39 cellular contexts compared by ENCODE assay signal in the genomic region with DNA sequence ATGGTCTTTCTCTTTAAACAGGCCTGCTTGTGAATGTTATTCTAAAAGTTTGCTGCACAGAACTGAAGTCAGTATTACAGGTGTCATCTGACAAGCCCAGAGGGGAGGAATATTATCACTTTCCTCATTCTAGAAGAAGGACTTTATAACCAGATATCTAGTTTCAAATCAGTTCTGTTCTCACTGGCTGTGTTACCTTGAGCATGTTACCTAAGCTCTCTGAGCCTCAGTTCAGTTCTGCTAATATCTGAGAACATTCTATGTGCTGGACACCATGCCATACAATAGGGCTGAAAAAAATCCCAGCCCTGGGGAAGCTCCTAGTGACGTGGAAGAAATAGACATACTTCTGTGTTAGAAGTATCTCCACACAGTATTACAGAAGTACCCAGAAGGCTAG.
"Had no signal": no experiment of that assay in that cellular context is flagged by ENCODE, and none has a peak within 500 bp of the region (broad histone marks: within the 10 kb centered on the region; RNA-seq: fewer than 3 reads in every experiment).

No MANE protein-coding gene starts in this region.

- H3K4me3 Mint-ChIP-seq: activated naive CD4-positive, alpha-beta T cell treated with anti-CD3 and anti-CD28 coated beads for 36 hours; activated naive CD4-positive, alpha-beta T cell treated with anti-CD3 and anti-CD28 coated beads, Interleukin-2, amount 10 ng/mL, durations not matched to agents 7 days and 5 days; activated naive CD4-positive, alpha-beta T cell treated with anti-CD3 and anti-CD28 coated beads, Interleukin-2, amount 50 U/mL, for 24 hours; activated naive CD8-positive, alpha-beta T cell; activated naive CD8-positive, alpha-beta T cell treated with anti-CD3 and anti-CD28 coated beads for 36 hours; activated naive CD8-positive, alpha-beta T cell treated with anti-CD3 and anti-CD28 coated beads, Interleukin-2, amount 10 ng/mL, durations not matched to agents 7 days and 5 days; activated naive CD8-positive, alpha-beta T cell treated with anti-CD3 and anti-CD28 coated beads, Interleukin-2, amount 50 U/mL, for 24 hours; activated T-cell treated with anti-CD3 and anti-CD28 coated beads, Interleukin-2, amount 50 U/mL, for 24 hours; activated T-cell treated with anti-CD3 and anti-CD28 coated beads, Interleukin-2, amount 50 U/mL, for 4 hours; activated T-cell treated with anti-CD3 and anti-CD28 coated beads, Interleukin-2, amount 50 U/mL, for 72 hours; activated T-helper 1 cell treated with anti-CD3 and anti-CD28 coated beads, Interleukin-12 subunit alpha, Interleukin-12 subunit beta, Interleukin-2, Interleukin-4 antibody, amounts not matched to agents 30 ng/mL and 10 ng/mL and 1 ng/mL, durations not matched to agents 14 hours and 24 hours and 36 hours; activated T-helper 17 cell treated with anti-CD3 and anti-CD28 coated beads, Interleukin-2, amount 50 U/mL, for 72 hours; brain; central memory CD8-positive, alpha-beta T cell had no signal

- H3K9me3 ChIP-seq: adrenal gland, ascending aorta, body of pancreas, breast epithelium had no signal

- H3K9me3 Mint-ChIP-seq: activated naive CD4-positive, alpha-beta T cell treated with anti-CD3 and anti-CD28 coated beads for 36 hours; activated naive CD4-positive, alpha-beta T cell treated with anti-CD3 and anti-CD28 coated beads, Interleukin-2, amount 10 ng/mL, durations not matched to agents 7 days and 5 days; activated naive CD4-positive, alpha-beta T cell treated with anti-CD3 and anti-CD28 coated beads, Interleukin-2, amount 50 U/mL, for 24 hours; activated naive CD4-positive, alpha-beta T cell treated with anti-CD3 and anti-CD28 coated beads, Interleukin-2, amount 50 U/mL, for 72 hours; activated naive CD8-positive, alpha-beta T cell treated with anti-CD3 and anti-CD28 coated beads for 36 hours; activated naive CD8-positive, alpha-beta T cell treated with anti-CD3 and anti-CD28 coated beads, Interleukin-2, amount 10 ng/mL, durations not matched to agents 7 days and 5 days; activated naive CD8-positive, alpha-beta T cell treated with anti-CD3 and anti-CD28 coated beads, Interleukin-2, amount 50 U/mL, for 24 hours; activated T-cell treated with anti-CD3 and anti-CD28 coated beads, Interleukin-2, amount 50 U/mL, for 24 hours; activated T-cell treated with anti-CD3 and anti-CD28 coated beads, Interleukin-2, amount 50 U/mL, for 4 hours; activated T-cell treated with anti-CD3 and anti-CD28 coated beads, Interleukin-2, amount 50 U/mL, for 72 hours; activated T-helper 1 cell treated with anti-CD3 and anti-CD28 coated beads, Interleukin-12 subunit alpha, Interleukin-12 subunit beta, Interleukin-2, Interleukin-4 antibody, amounts not matched to agents 30 ng/mL and 10 ng/mL and 1 ng/mL, durations not matched to agents 14 hours and 24 hours and 36 hours; activated T-helper 17 cell treated with anti-CD3 and anti-CD28 coated beads, Interleukin-2, amount 50 U/mL, for 72 hours; activated T-helper 2 cell treated with anti-CD3 and anti-CD28 coated beads, Interferon-gamma antibody, Interleukin-2, Interleukin-4, amounts not matched to agents 10 μg/mL and 5 μg/mL and 100 μg/mL, durations not matched to agents 14 hours and 24 hours and 36 hours; brain; central memory CD8-positive, alpha-beta T cell had no signal

- FAIRE-seq: astrocyte, bronchial epithelial cell had no signal

- H3K4me1 ChIP-seq: adrenal gland, ascending aorta, breast epithelium had no signal

- H3K27me3 ChIP-seq: adrenal gland, ascending aorta, body of pancreas, breast epithelium had no signal

- DNase-seq: activated effector memory CD4-positive, alpha-beta T cell treated with anti-CD3 and anti-CD28 coated beads, Interleukin-2, amount 50 U/mL, for 16 hours; activated effector memory CD4-positive, alpha-beta T cell treated with Interleukin-2 at 50 U/mL for 16 hours; activated gamma-delta T cell; activated gamma-delta T cell treated with Interleukin-2 at 50 U/mL for 16 hours; activated naive CD4-positive, alpha-beta T cell; activated naive CD4-positive, alpha-beta T cell treated with anti-CD3 and anti-CD28 coated beads for 36 hours; activated naive CD4-positive, alpha-beta T cell treated with anti-CD3 and anti-CD28 coated beads, Interleukin-2, amount 10 ng/mL, durations not matched to agents 7 days and 5 days; activated naive CD4-positive, alpha-beta T cell treated with anti-CD3 and anti-CD28 coated beads, Interleukin-2, amount 50 U/mL, for 16 hours; activated naive CD4-positive, alpha-beta T cell treated with Interleukin-2 at 50 U/mL for 16 hours; activated naive CD8-positive, alpha-beta T cell treated with anti-CD3 and anti-CD28 coated beads for 36 hours; activated naive CD8-positive, alpha-beta T cell treated with anti-CD3 and anti-CD28 coated beads, Interleukin-2, amount 10 ng/mL, durations not matched to agents 7 days and 5 days; activated naive CD8-positive, alpha-beta T cell treated with anti-CD3 and anti-CD28 coated beads, Interleukin-2, amount 50 U/mL, for 24 hours; activated T-cell treated with anti-CD3 and anti-CD28 coated beads for 4 hours; activated T-cell treated with anti-CD3 and anti-CD28 coated beads, Interleukin-2, amount 50 U/mL, for 1 hour; activated T-cell treated with anti-CD3 and anti-CD28 coated beads, Interleukin-2, amount 50 U/mL, for 24 hours; activated T-cell treated with anti-CD3 and anti-CD28 coated beads, Interleukin-2, amount 50 U/mL, for 4 hours; activated T-cell treated with anti-CD3 and anti-CD28 coated beads, Interleukin-2, amount 50 U/mL, for 48 hours; activated T-cell treated with anti-CD3 and anti-CD28 coated beads, Interleukin-2, amount 50 U/mL, for 72 hours; adrenal gland; amygdala; anterior cingulate cortex; aorta; body of pancreas; brain microvascular endothelial cell; caudate nucleus; central memory CD4-positive, alpha-beta T cell; cerebellar nuclear complex had no signal

- ATAC-seq: activated naive CD4-positive, alpha-beta T cell treated with anti-CD3 and anti-CD28 coated beads, Interleukin-2, amount 50 U/mL, for 72 hours; activated naive CD8-positive, alpha-beta T cell treated with anti-CD3 and anti-CD28 coated beads, Interleukin-2, amount 50 U/mL, for 24 hours; activated T-cell treated with anti-CD3 and anti-CD28 coated beads, Interleukin-2, amount 50 U/mL, for 4 hours; activated T-cell treated with anti-CD3 and anti-CD28 coated beads, Interleukin-2, amount 50 U/mL, for 72 hours; activated T-helper 17 cell treated with anti-CD3 and anti-CD28 coated beads, Interleukin-2, amount 50 U/mL, for 72 hours; body of pancreas had no signal

- H3K27ac ChIP-seq: adrenal gland, ascending aorta, body of pancreas, brain microvascular endothelial cell, breast epithelium had no signal

- H3K4me3 ChIP-seq: adrenal gland, ascending aorta, body of pancreas, breast epithelium had no signal

- H3K27me3 Mint-ChIP-seq: activated naive CD4-positive, alpha-beta T cell treated with anti-CD3 and anti-CD28 coated beads, Interleukin-2, amount 50 U/mL, for 24 hours; activated naive CD8-positive, alpha-beta T cell; activated naive CD8-positive, alpha-beta T cell treated with anti-CD3 and anti-CD28 coated beads for 36 hours; activated T-cell treated with anti-CD3 and anti-CD28 coated beads, Interleukin-2, amount 50 U/mL, for 24 hours; activated T-helper 17 cell treated with anti-CD3 and anti-CD28 coated beads, Interleukin-2, amount 50 U/mL, for 72 hours had no signal

- H3K36me3 Mint-ChIP-seq: activated naive CD4-positive, alpha-beta T cell treated with anti-CD3 and anti-CD28 coated beads, Interleukin-2, amount 10 ng/mL, durations not matched to agents 7 days and 5 days; activated naive CD4-positive, alpha-beta T cell treated with anti-CD3 and anti-CD28 coated beads, Interleukin-2, amount 50 U/mL, for 24 hours; activated naive CD4-positive, alpha-beta T cell treated with anti-CD3 and anti-CD28 coated beads, Interleukin-2, amount 50 U/mL, for 72 hours; activated naive CD8-positive, alpha-beta T cell treated with anti-CD3 and anti-CD28 coated beads for 36 hours; activated naive CD8-positive, alpha-beta T cell treated with anti-CD3 and anti-CD28 coated beads, Interleukin-2, amount 10 ng/mL, durations not matched to agents 7 days and 5 days had no signal

- H3K4me1 Mint-ChIP-seq: activated naive CD4-positive, alpha-beta T cell treated with anti-CD3 and anti-CD28 coated beads, Interleukin-2, amount 10 ng/mL, durations not matched to agents 7 days and 5 days; activated naive CD4-positive, alpha-beta T cell treated with anti-CD3 and anti-CD28 coated beads, Interleukin-2, amount 50 U/mL, for 24 hours; activated naive CD8-positive, alpha-beta T cell treated with anti-CD3 and anti-CD28 coated beads for 36 hours; activated naive CD8-positive, alpha-beta T cell treated with anti-CD3 and anti-CD28 coated beads, Interleukin-2, amount 10 ng/mL, durations not matched to agents 7 days and 5 days; activated naive CD8-positive, alpha-beta T cell treated with anti-CD3 and anti-CD28 coated beads, Interleukin-2, amount 50 U/mL, for 24 hours; activated T-helper 17 cell treated with anti-CD3 and anti-CD28 coated beads, Interleukin-2, amount 50 U/mL, for 72 hours; central memory CD8-positive, alpha-beta T cell had no signal

- H3K36me3 ChIP-seq: adrenal gland, ascending aorta, brain microvascular endothelial cell, breast epithelium had no signal

- H3K27ac Mint-ChIP-seq: activated naive CD4-positive, alpha-beta T cell treated with anti-CD3 and anti-CD28 coated beads for 36 hours; activated naive CD4-positive, alpha-beta T cell treated with anti-CD3 and anti-CD28 coated beads, Interleukin-2, amount 10 ng/mL, durations not matched to agents 7 days and 5 days; activated naive CD4-positive, alpha-beta T cell treated with anti-CD3 and anti-CD28 coated beads, Interleukin-2, amount 50 U/mL, for 24 hours; activated naive CD4-positive, alpha-beta T cell treated with anti-CD3 and anti-CD28 coated beads, Interleukin-2, amount 50 U/mL, for 72 hours; activated naive CD8-positive, alpha-beta T cell; activated naive CD8-positive, alpha-beta T cell treated with anti-CD3 and anti-CD28 coated beads for 36 hours; activated naive CD8-positive, alpha-beta T cell treated with anti-CD3 and anti-CD28 coated beads, Interleukin-2, amount 10 ng/mL, durations not matched to agents 7 days and 5 days; activated naive CD8-positive, alpha-beta T cell treated with anti-CD3 and anti-CD28 coated beads, Interleukin-2, amount 50 U/mL, for 24 hours; activated T-cell treated with anti-CD3 and anti-CD28 coated beads, Interleukin-2, amount 50 U/mL, for 24 hours; activated T-cell treated with anti-CD3 and anti-CD28 coated beads, Interleukin-2, amount 50 U/mL, for 72 hours; activated T-helper 1 cell treated with anti-CD3 and anti-CD28 coated beads, Interleukin-12 subunit alpha, Interleukin-12 subunit beta, Interleukin-2, Interleukin-4 antibody, amounts not matched to agents 30 ng/mL and 10 ng/mL and 1 ng/mL, durations not matched to agents 14 hours and 24 hours and 36 hours; activated T-helper 17 cell treated with anti-CD3 and anti-CD28 coated beads, Interleukin-2, amount 50 U/mL, for 72 hours; activated T-helper 2 cell treated with anti-CD3 and anti-CD28 coated beads, Interferon-gamma antibody, Interleukin-2, Interleukin-4, amounts not matched to agents 10 μg/mL and 5 μg/mL and 100 μg/mL, durations not matched to agents 14 hours and 24 hours and 36 hours; brain had no signal
